ENCODE assay signal across 10 cellular contexts in genomic region chr16:66924527-66925321, GRCh38. TPM values are rescaled to one million over a fixed set of nuclear protein-coding genes. Genes with fewer than 3 reads are reported as not detected.
A peak's percentile ranks its signal among the peaks of the same experiment; 100 is the strongest.
DNase-seq lines count a peak whose midpoint lies in the region; ATAC-seq, FAIRE-seq and TF ChIP-seq lines count a peak whose summit lies in the region.
"Had no signal": no experiment of that assay in that cellular context is flagged by ENCODE, and none has a peak within 500 bp of the region (broad histone marks: within the 10 kb centered on the region; RNA-seq: fewer than 3 reads in every experiment).

No MANE protein-coding gene starts in this region.

- H3K4ac ChIP-seq in mesenchymal stem cell (ENCODE audit: low read depth in 1 of 2, low read length in 2 of 2), result peak overlapping the region in 1 of 2 experiments; percentile 63

- intact Hi-C loops in Right ventricle myocardium inferior (cut with DNase I) (no loop called here), cardiac septum (cut with DNase I) (no loop called here)
- intact Hi-C loops in dendritic cell treated with granulocyte-macrophage colony-stimulating factor and Interleukin-4, amounts not matched to agents 40 ng/mL and 50 ng/mL, for 4 days (cut with micrococcal nuclease), result loop anchor here (5.0 kb wide), 1 partner anchor 42 kb away; the partner anchor contains the start of gene PDP2

- H3K18ac ChIP-seq in mesenchymal stem cell (ENCODE audit: low read depth in 1 of 2, low read length in 2 of 2), result peak overlapping the region in 1 of 2 experiments; percentile 53

- H3K4me1 ChIP-seq in mesenchymal stem cell (ENCODE audit: control insufficient read depth, insufficient read depth, low read depth, low read length) (peaks cover 54% of the 10 kb centered on the region), thymus (ENCODE audit: control insufficient read depth, insufficient read depth, low read length) (peaks cover 4% of the 10 kb centered on the region)

- H4K8ac ChIP-seq in mesenchymal stem cell (ENCODE audit: low read length), result peak overlapping the region; percentile 22

- ATAC-seq in Right ventricle myocardium inferior (peak; percentile 9), HG03469 (IDR thresholded peaks at IDR 0.05; ENCODE audit: unreplicated experiment) (no peak)

- H2AFZ ChIP-seq in mesenchymal stem cell (ENCODE audit: low read depth, low read length), result peak overlapping the region; percentile 30

- H3K27me3 ChIP-seq in mesenchymal stem cell (ENCODE audit: control insufficient read depth in 1 of 2, insufficient read depth in 1 of 2, low read length in 2 of 2), result peaks cover 8 to 34% of the 10 kb centered on the region in 2 experiments
- H3K27me3 ChIP-seq in thymus (ENCODE audit: control insufficient read depth, insufficient read depth), result peaks cover 47% of the 10 kb centered on the region

- H3K27me3 Mint-ChIP-seq in dendritic cell treated with granulocyte-macrophage colony-stimulating factor and Interleukin-4, amounts not matched to agents 40 ng/mL and 50 ng/mL, for 4 days, result peaks cover 69% of the 10 kb centered on the region

- TF ChIP-seq CTCF in D721Med (IDR thresholded peaks at IDR 0.05; ENCODE audit: insufficient read depth, missing control alignments), result no peak

- no peak overlapping the region for H2BK15ac ChIP-seq in mesenchymal stem cell (ENCODE audit: low read depth, poor library complexity, severe bottlenecking)

- DNase-seq in Right ventricle myocardium inferior (ENCODE audit: missing footprints) (peak; percentile 76), cardiac septum (ENCODE audit: low spot score) (no peak), T-helper 9 cell (peak; percentile 18), mesenchymal stem cell (peak; percentile 41), D721Med (ENCODE audit: insufficient read length, low spot score) (no peak)

- no peaks in the 10 kb centered on the region for H3K36me3 Mint-ChIP-seq in dendritic cell treated with granulocyte-macrophage colony-stimulating factor and Interleukin-4, amounts not matched to agents 40 ng/mL and 50 ng/mL, for 4 days (ENCODE audit: low read depth)

- WGBS in mesenchymal stem cell, result 9% methylated on average over 51 of the region's 72 CpGs
- WGBS in thymus, result 10% methylated on average over 72 of the region's 72 CpGs

- FAIRE-seq in D721Med (lab: Jason Lieb, UNC), result no peak
- FAIRE-seq: GM18507 had no signal

- H3K36me3 ChIP-seq in mesenchymal stem cell (ENCODE audit: control insufficient read depth in 1 of 2, insufficient read depth in 2 of 2, low read depth in 1 of 2, low read length in 2 of 2) (peaks cover 0 to 18% of the 10 kb centered on the region in 2 experiments), thymus (ENCODE audit: control insufficient read depth, insufficient read depth) (no peaks in the 10 kb centered on the region)

- no peaks in the 10 kb centered on the region for H3K79me1 ChIP-seq in mesenchymal stem cell (replicated peaks; ENCODE audit: low read length, poor library complexity, severe bottlenecking)

- H3K9me3 Mint-ChIP-seq in dendritic cell treated with granulocyte-macrophage colony-stimulating factor and Interleukin-4, amounts not matched to agents 40 ng/mL and 50 ng/mL, for 4 days, result no peaks in the 10 kb centered on the region

- H3K4me2 ChIP-seq in mesenchymal stem cell (ENCODE audit: low read length, poor library complexity, severe bottlenecking), result peak overlapping the region; percentile 77

- no peak overlapping the region for H2BK120ac ChIP-seq in mesenchymal stem cell (ENCODE audit: low read depth, low read length)

- peak overlapping the region; percentile 62 for H3K9ac ChIP-seq in mesenchymal stem cell (ENCODE audit: low read length)

- H3K14ac ChIP-seq in mesenchymal stem cell (ENCODE audit: low read length in 2 of 2), result no peak overlapping the region

- H2BK12ac ChIP-seq in mesenchymal stem cell (ENCODE audit: low read length in 2 of 2), result peak overlapping the region in 1 of 2 experiments; percentile 61

- H3K4me3 Mint-ChIP-seq in dendritic cell treated with granulocyte-macrophage colony-stimulating factor and Interleukin-4, amounts not matched to agents 40 ng/mL and 50 ng/mL, for 4 days, result peak overlapping the region; percentile 30

- H3K4me3 ChIP-seq in mesenchymal stem cell (ENCODE audit: insufficient read depth in 1 of 2, low read depth in 1 of 2, low read length in 2 of 2) (peak overlapping the region; percentile 61 to 70), thymus (ENCODE audit: low read length) (peak overlapping the region; percentile 10)

- H3K23ac ChIP-seq in mesenchymal stem cell (ENCODE audit: low read length in 2 of 2), result no peak overlapping the region

- H2AK5ac ChIP-seq in mesenchymal stem cell (ENCODE audit: low read length, severe bottlenecking), result no peak overlapping the region

- H3K27ac ChIP-seq in mesenchymal stem cell (ENCODE audit: low read length, poor library complexity, severe bottlenecking) (no peak overlapping the region), thymus (ENCODE audit: low read depth) (no peak overlapping the region)

- H2BK5ac ChIP-seq in mesenchymal stem cell (ENCODE audit: low read depth, low read length, poor library complexity, severe bottlenecking), result no peak overlapping the region

- H4K91ac ChIP-seq in mesenchymal stem cell (ENCODE audit: low read length), result no peak overlapping the region

- H3K4me1 Mint-ChIP-seq in dendritic cell treated with granulocyte-macrophage colony-stimulating factor and Interleukin-4, amounts not matched to agents 40 ng/mL and 50 ng/mL, for 4 days (ENCODE audit: low read depth), result peaks cover 43% of the 10 kb centered on the region

- H3K27ac Mint-ChIP-seq in dendritic cell treated with granulocyte-macrophage colony-stimulating factor and Interleukin-4, amounts not matched to agents 40 ng/mL and 50 ng/mL, for 4 days, result no peak overlapping the region

- H3K9me3 ChIP-seq in mesenchymal stem cell (ENCODE audit: control insufficient read depth, low read length), result no peaks in the 10 kb centered on the region
- peaks cover 1% of the 10 kb centered on the region for H3K9me3 ChIP-seq in thymus (ENCODE audit: control insufficient read depth)

RNA-seq across cellular contexts. Expression of gene RRAD, which starts 0.6 kb away (rescaled TPM):
- 84.3 TPM for total RNA-seq in Right ventricle myocardium inferior
- total RNA-seq in cardiac septum, result 245 TPM
- polyA plus RNA-seq in mesenchymal stem cell (2013, experiment 1 of 2), result 6.9 TPM
- polyA plus RNA-seq in mesenchymal stem cell (2013, experiment 2 of 2), result 7.7 TPM
- 13.3 TPM for polyA plus RNA-seq in thymus

RNA-seq across cellular contexts. Expression of gene CDH16, which starts 6.0 kb away (rescaled TPM):
- total RNA-seq in Right ventricle myocardium inferior, result 0.16 TPM
- total RNA-seq in cardiac septum, result 0.35 TPM
- not detected for polyA plus RNA-seq in mesenchymal stem cell (2013, experiment 1 of 2)
- not detected for polyA plus RNA-seq in mesenchymal stem cell (2013, experiment 2 of 2)
- polyA plus RNA-seq in thymus, result 0.78 TPM
- total RNA-seq: dermis microvascular lymphatic vessel endothelial cell had no signal

RNA-seq across cellular contexts. Expression of gene CIAO2B, which starts 9.5 kb away (rescaled TPM):
- total RNA-seq in Right ventricle myocardium inferior (127 TPM), cardiac septum (118 TPM)
- 110 TPM for polyA plus RNA-seq in mesenchymal stem cell (2013, experiment 1 of 2)
- 117 TPM for polyA plus RNA-seq in mesenchymal stem cell (2013, experiment 2 of 2)
- polyA plus RNA-seq in thymus, result 141 TPM

RNA-seq across cellular contexts. Expression of gene CES2, which starts 10.6 kb away (rescaled TPM):
- total RNA-seq in Right ventricle myocardium inferior (126 TPM), cardiac septum (64.0 TPM)
- polyA plus RNA-seq in mesenchymal stem cell (2013, experiment 1 of 2), result 27.4 TPM
- polyA plus RNA-seq in mesenchymal stem cell (2013, experiment 2 of 2), result 27.4 TPM
- 16.7 TPM for polyA plus RNA-seq in thymus

RNA-seq across cellular contexts. Expression of gene CES3, which starts 36.3 kb away (rescaled TPM):
- total RNA-seq in Right ventricle myocardium inferior (0.78 TPM), cardiac septum (0.62 TPM)
- polyA plus RNA-seq in mesenchymal stem cell (2013, experiment 1 of 2), result 0.07 TPM
- polyA plus RNA-seq in mesenchymal stem cell (2013, experiment 2 of 2), result 0.01 TPM
- polyA plus RNA-seq in thymus, result 0.32 TPM
- total RNA-seq: dermis microvascular lymphatic vessel endothelial cell had no signal

Comparison
In these comparisons a context has a peak if more than half of its experiments do, and no peak if none do; other contexts are left out.
1. DNase-seq: peak in Right ventricle myocardium inferior (single experiment), T-helper 9 cell (single experiment) and mesenchymal stem cell (single experiment); none in cardiac septum (single experiment) and D721Med (single experiment).